8 cellular contexts compared by ENCODE assay signal in genomic region chr10:97072851-97073665, GRCh38.
DNase-seq lines count a peak whose midpoint lies in the region; ATAC-seq and TF ChIP-seq lines count a peak whose summit lies in the region.

No MANE protein-coding gene starts in this region.

- H3F3A ChIP-seq in MM.1S (ENCODE audit: insufficient read depth, low read length), result no peaks in the 10 kb centered on the region

- peak; percentile 81 for TF ChIP-seq CTCF in GM12801 (IDR thresholded peaks at IDR 0.05; ENCODE audit: extremely low read depth, insufficient read length)
- TF ChIP-seq CTCF in MM.1S (IDR thresholded peaks at IDR 0.05; ENCODE audit: low read length), result peak; percentile 91
- peak; percentile 78 to 87 (median 83) for TF ChIP-seq CTCF in prostate gland (IDR thresholded peaks at IDR 0.05)
- peak; percentile 66 to 82 (median 79) for TF ChIP-seq CTCF in vagina (IDR thresholded peaks at IDR 0.05)

- no peak overlapping the region for H3K4me2 ChIP-seq in MM.1S (ENCODE audit: low read depth, low read length)

- H3K4me1 ChIP-seq in MM.1S (ENCODE audit: low read length), result no peaks in the 10 kb centered on the region
- no peaks in the 10 kb centered on the region for H3K4me1 ChIP-seq in prostate gland (replicated peaks)
- H3K4me1 ChIP-seq in vagina, result no peaks in the 10 kb centered on the region

- H3K9me3 ChIP-seq in MM.1S (replicated peaks; ENCODE audit: insufficient read depth, low read length) (no peaks in the 10 kb centered on the region), prostate gland (no peaks in the 10 kb centered on the region), vagina (no peaks in the 10 kb centered on the region)

- WGBS in prostate gland, result 30% methylated on average over 20 of the region's 21 CpGs

- H3K27ac Mint-ChIP-seq in activated naive CD8-positive, alpha-beta T cell treated with anti-CD3 and anti-CD28 coated beads for 36 hours, result no peak overlapping the region

- DNase-seq in MM.1S (peak; percentile 71), SKM-1 (lab: John Stamatoyannopoulos, UW; ENCODE audit: unreplicated experiment) (peak; percentile 17), Right ventricle myocardium superior (peak; percentile 90), prostate gland (ENCODE audit: low spot score) (peak; percentile 78), vagina (ENCODE audit: extremely low spot score in 2 of 2) (no peak)
- DNase-seq in activated naive CD8-positive, alpha-beta T cell treated with anti-CD3 and anti-CD28 coated beads for 36 hours, result peak; percentile 75

- no peak overlapping the region for H3K4me3 Mint-ChIP-seq in activated naive CD8-positive, alpha-beta T cell treated with anti-CD3 and anti-CD28 coated beads for 36 hours

- no peaks in the 10 kb centered on the region for H3K9me2 ChIP-seq in MM.1S (replicated peaks; ENCODE audit: insufficient read depth, low read length)

- H3K4me1 Mint-ChIP-seq in activated naive CD8-positive, alpha-beta T cell treated with anti-CD3 and anti-CD28 coated beads for 36 hours, result peaks cover 8% of the 10 kb centered on the region

- H3K27ac ChIP-seq in MM.1S (ENCODE audit: low read length) (no peak overlapping the region), prostate gland (no peak overlapping the region), vagina (no peak overlapping the region)

- H3K36me3 Mint-ChIP-seq in activated naive CD8-positive, alpha-beta T cell treated with anti-CD3 and anti-CD28 coated beads for 36 hours, result peaks cover 3% of the 10 kb centered on the region

- TF ChIP-seq POLR2A in prostate gland (IDR thresholded peaks at IDR 0.05), result no peak
- no peak for TF ChIP-seq POLR2A in vagina (IDR thresholded peaks at IDR 0.05)

- no peak overlapping the region for H2AFZ ChIP-seq in MM.1S (ENCODE audit: low read length)

- H3K27me3 ChIP-seq in MM.1S (replicated peaks; ENCODE audit: insufficient read depth, low read length), result peaks cover 70% of the 10 kb centered on the region
- no peaks in the 10 kb centered on the region for H3K27me3 ChIP-seq in prostate gland (replicated peaks; ENCODE audit: insufficient read depth)
- H3K27me3 ChIP-seq in vagina, result no peaks in the 10 kb centered on the region

- H3K9me3 Mint-ChIP-seq in activated naive CD8-positive, alpha-beta T cell treated with anti-CD3 and anti-CD28 coated beads for 36 hours, result peaks cover 8% of the 10 kb centered on the region

- H3K4me3 ChIP-seq in MM.1S (ENCODE audit: low read length) (no peak overlapping the region), prostate gland (no peak overlapping the region), vagina (no peak overlapping the region)

- H3K79me2 ChIP-seq in MM.1S (ENCODE audit: low read length), result no peaks in the 10 kb centered on the region

- ATAC-seq in Right ventricle myocardium superior (ENCODE audit: poor library complexity) (peak; percentile 93), HG03108 (IDR thresholded peaks at IDR 0.05; ENCODE audit: unreplicated experiment) (no peak)

- peaks cover 44% of the 10 kb centered on the region for H3K27me3 Mint-ChIP-seq in activated naive CD8-positive, alpha-beta T cell treated with anti-CD3 and anti-CD28 coated beads for 36 hours

- no peaks in the 10 kb centered on the region for H4K20me1 ChIP-seq in MM.1S (ENCODE audit: insufficient read depth, low read length)

- H3K36me3 ChIP-seq in MM.1S (replicated peaks; ENCODE audit: insufficient read depth, low read length) (no peaks in the 10 kb centered on the region), prostate gland (no peaks in the 10 kb centered on the region), vagina (no peaks in the 10 kb centered on the region)

- no peak overlapping the region for H3K9ac ChIP-seq in MM.1S (ENCODE audit: low read length)

- intact Hi-C loops in Right ventricle myocardium superior (cut with DNase I), result loop anchor here (2.0 kb wide), 2 partner anchors 44 to 138 kb away; no protein-coding TSS in a partner anchor
- intact Hi-C loops in prostate gland (cut with DNase I), result loop anchor here (1.0 kb wide), 1 partner anchor 137 kb away; no protein-coding TSS in a partner anchor
- intact Hi-C loops in vagina (cut with DNase I), result loop anchor here (5.0 kb wide), 1 partner anchor 134 kb away; no protein-coding TSS in a partner anchor

Comparison
In these comparisons a context has a peak if more than half of its experiments do, and no peak if none do; other contexts are left out.
1. DNase-seq: peak in MM.1S (single experiment), SKM-1 (single experiment), activated naive CD8-positive, alpha-beta T cell treated with anti-CD3 and anti-CD28 coated beads for 36 hours (single experiment), Right ventricle myocardium superior (single experiment) and prostate gland (single experiment); none in vagina (0 of 2).
2. Peak in every context shown above with its lines, with median percentiles within 50 percentile points of each other: CTCF ChIP-seq.